7 cellular contexts compared by ENCODE assay signal in genomic region chr16:31996325-31996724, GRCh38.
DNase-seq lines count a peak whose midpoint lies in the region; TF ChIP-seq lines count a peak whose summit lies in the region.
"Not testable (repeated sequence)": the region's sequence is repeated elsewhere in the genome, so short reads cannot be mapped to it uniquely, and the experiment has no call there.

No MANE protein-coding gene starts in this region.

- H3K27ac ChIP-seq in PC-9; brain microvascular endothelial cell; osteoblast (ENCODE audit: low read depth, low read length): not testable (repeated sequence)

- H3K36me3 Mint-ChIP-seq in activated CD4-positive, alpha-beta T cell treated with anti-CD3 and anti-CD28 coated beads, Interleukin-2, amount 10 ng/mL, durations not matched to agents 24 days and 14 days (ENCODE audit: low read depth), result not testable (repeated sequence)

- not testable (repeated sequence) for H3F3A ChIP-seq in PC-9 (ENCODE audit: insufficient read depth, low read depth)

- not testable (repeated sequence) for H3K27me3 ChIP-seq in GM06990 (replicated peaks; ENCODE audit: control insufficient read depth, insufficient read depth, low read length); PC-9 (ENCODE audit: insufficient read depth, low read depth); brain microvascular endothelial cell (replicated peaks); osteoblast (ENCODE audit: insufficient read depth, low read length)

- not testable (repeated sequence) for DNase-seq in GM06990 (ENCODE audit: extremely low read depth, insufficient read length); osteoblast (ENCODE audit: insufficient read length, low spot score, missing footprints)
- DNase-seq in PC-9, result peak in 1 of 2 experiments; percentile 70
- DNase-seq in activated CD4-positive, alpha-beta T cell treated with anti-CD3 and anti-CD28 coated beads, Interleukin-2, amount 10 ng/mL, durations not matched to agents 24 days and 14 days, result peak; percentile 60
- peak; percentile 23 for DNase-seq in activated T-cell treated with anti-CD3 and anti-CD28 coated beads for 48 hours (ENCODE audit: low read depth)
- DNase-seq in brain microvascular endothelial cell, result peak; percentile 4
- DNase-seq in stimulated activated CD8-positive, alpha-beta memory T cell treated with anti-CD3 and anti-CD28 coated beads, Interleukin-15, amount 100 ng/mL, for 48 hours (ENCODE audit: low read depth in 2 of 2), result peak; percentile 22 to 25

- not testable (repeated sequence) for H3K4me2 ChIP-seq in PC-9; osteoblast (ENCODE audit: insufficient read depth, low read length)

- not testable (repeated sequence) for H2AFZ ChIP-seq in PC-9; osteoblast (ENCODE audit: low read length)

- TF ChIP-seq CTCF in GM06990 (IDR thresholded peaks at IDR 0.05; ENCODE audit: insufficient read depth, low read length, poor library complexity, severe bottlenecking) (peak; percentile 2), PC-9 (conservative IDR thresholded peaks at IDR 0.05) (peak; percentile 47; the same call in 1 of the 2 replicates), osteoblast (IDR thresholded peaks at IDR 0.05; ENCODE audit: extremely low read depth, low read depth, low read length) (peak; percentile 15)
- TF ChIP-seq CTCF in brain microvascular endothelial cell (IDR thresholded peaks at IDR 0.05; ENCODE audit: low read depth, low read length, missing control alignments), result not testable (repeated sequence)

- H3K36me3 ChIP-seq in GM06990 (ENCODE audit: control insufficient read depth, insufficient read depth, low read length); PC-9 (ENCODE audit: low read depth); brain microvascular endothelial cell (replicated peaks); osteoblast (ENCODE audit: insufficient read depth, low read length): not testable (repeated sequence)

- CTCF ChIA-PET in PC-9 (lab: Charles Lee), result not testable (repeated sequence)

- not testable (repeated sequence) for H4K20me1 ChIP-seq in PC-9 (ENCODE audit: insufficient read depth); osteoblast (ENCODE audit: insufficient read depth, low read length)

- not testable (repeated sequence) for H3K4me1 Mint-ChIP-seq in activated CD4-positive, alpha-beta T cell treated with anti-CD3 and anti-CD28 coated beads, Interleukin-2, amount 10 ng/mL, durations not matched to agents 24 days and 14 days

- H3K27me3 Mint-ChIP-seq in activated CD4-positive, alpha-beta T cell treated with anti-CD3 and anti-CD28 coated beads, Interleukin-2, amount 10 ng/mL, durations not matched to agents 24 days and 14 days, result not testable (repeated sequence)

- H3K4me3 ChIP-seq in GM06990 (replicated peaks; ENCODE audit: low read depth, low read length); PC-9; brain microvascular endothelial cell (ENCODE audit: low read depth, low read length); osteoblast (ENCODE audit: insufficient read depth, low read length): not testable (repeated sequence)

- H3K9me3 Mint-ChIP-seq in activated CD4-positive, alpha-beta T cell treated with anti-CD3 and anti-CD28 coated beads, Interleukin-2, amount 10 ng/mL, durations not matched to agents 24 days and 14 days, result not testable (repeated sequence)

- not testable (repeated sequence) for H3K4me1 ChIP-seq in PC-9 (replicated peaks; ENCODE audit: insufficient read depth); osteoblast (ENCODE audit: insufficient read depth, low read length)

- not testable (repeated sequence) for BruUV-seq in PC-9 (replicated peaks; lab: Mats Ljungman, UMichigan)

- H3K4me3 Mint-ChIP-seq in activated CD4-positive, alpha-beta T cell treated with anti-CD3 and anti-CD28 coated beads, Interleukin-2, amount 10 ng/mL, durations not matched to agents 24 days and 14 days, result not testable (repeated sequence)

- POLR2A ChIA-PET in PC-9 (lab: Charles Lee; ENCODE audit: unreplicated experiment), result not testable (repeated sequence)

- not testable (repeated sequence) for H3K9me2 ChIP-seq in PC-9 (ENCODE audit: insufficient read depth)

- H3K9me3 ChIP-seq in PC-9 (ENCODE audit: insufficient read depth, low read depth); osteoblast (ENCODE audit: low read depth, low read length): not testable (repeated sequence)

- H3K27ac Mint-ChIP-seq in activated CD4-positive, alpha-beta T cell treated with anti-CD3 and anti-CD28 coated beads, Interleukin-2, amount 10 ng/mL, durations not matched to agents 24 days and 14 days, result not testable (repeated sequence)

- in situ Hi-C loops in brain microvascular endothelial cell (cut with HindIII; ENCODE audit: low pct_ligation_motif_present, low sequenced_read_pairs), result not testable (repeated sequence)

- H3K79me2 ChIP-seq in PC-9 (ENCODE audit: low read depth); osteoblast (ENCODE audit: insufficient read depth, low read length): not testable (repeated sequence)

- intact Hi-C loops in PC-9 (cut with micrococcal nuclease; ENCODE audit: unreplicated experiment); activated CD4-positive, alpha-beta T cell treated with anti-CD3 and anti-CD28 coated beads, Interleukin-2, amount 10 ng/mL, durations not matched to agents 24 days and 14 days (cut with micrococcal nuclease): not testable (repeated sequence)
